ENCODE assay signal across 19 cellular contexts in the genomic region with DNA sequence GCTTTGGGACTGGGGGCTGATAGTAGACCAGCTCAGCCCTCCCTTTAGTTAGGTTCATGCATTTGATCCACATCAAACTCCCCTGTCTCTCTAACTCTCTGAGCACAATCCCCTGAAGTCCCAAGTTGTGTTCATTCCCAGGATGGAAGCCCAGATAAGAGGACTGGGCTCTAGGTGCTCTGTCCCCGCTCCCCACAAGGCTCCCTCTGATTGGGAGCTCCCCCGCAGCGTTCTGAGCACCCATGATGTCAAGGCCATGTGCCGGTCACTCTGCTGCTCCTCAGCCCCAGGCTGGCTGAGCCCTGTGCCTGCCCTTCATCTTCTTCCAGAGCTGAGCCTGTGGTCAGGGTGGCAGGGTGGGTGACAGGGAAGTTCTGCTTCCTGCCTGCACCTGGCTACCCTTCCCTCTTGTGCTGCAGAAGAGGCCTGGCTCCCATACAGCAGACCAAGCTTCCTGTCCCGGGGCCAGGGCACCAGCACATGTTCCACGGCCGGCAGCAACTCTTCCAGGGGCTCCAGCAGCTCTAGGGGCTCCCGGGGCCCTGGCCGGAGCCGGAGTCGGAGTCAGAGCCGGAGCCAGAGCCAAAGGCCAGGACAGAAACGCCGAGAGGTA. TPM values are rescaled to one million over a fixed set of nuclear protein-coding genes. Genes with fewer than 3 reads are reported as not detected.
DNase-seq lines count a peak whose midpoint lies in the region; ATAC-seq, FAIRE-seq and TF ChIP-seq lines count a peak whose summit lies in the region.
"Had no signal": no experiment of that assay in that cellular context is flagged by ENCODE, and none has a peak within 500 bp of the region (broad histone marks: within the 10 kb centered on the region; RNA-seq: fewer than 3 reads in every experiment).

No MANE protein-coding gene starts in this region.

- CTCF ChIA-PET in HepG2 (lab: Yijun Ruan, JAX; ENCODE audit: low intra/inter-chr PET ratio, low total read pairs): no interaction called here

- intact Hi-C loops in left ventricle myocardium inferior (cut with micrococcal nuclease): no loop called here
- intact Hi-C loops in heart right ventricle (cut with DNase I): loop anchor here in 3 of 10 donors (5.0 to 10.0 kb wide), 3 partner anchors 37 to 72 kb away; a partner anchor contains a TSS
- intact Hi-C loops in HepG2 (cut with micrococcal nuclease; ENCODE audit: unreplicated experiment): no loop called here
- intact Hi-C loops in upper lobe of right lung (cut with DNase I): no loop called here

- H2AFZ ChIP-seq in Loucy (ENCODE audit: low read length) (no peak overlapping the region), HepG2 (ENCODE audit: low read length) (no peak overlapping the region)

- no peak for ATAC-seq in heart right ventricle
- ATAC-seq in HepG2: no peak
- no peak for ATAC-seq in upper lobe of right lung
- ATAC-seq: A549 had no signal

- TF ChIP-seq CTCF in left ventricle myocardium inferior (IDR thresholded peaks at IDR 0.05; ENCODE audit: borderline replicate concordance): no peak
- TF ChIP-seq CTCF in heart right ventricle (IDR thresholded peaks at IDR 0.05): no peak
- TF ChIP-seq CTCF in Loucy (conservative IDR thresholded peaks at IDR 0.05; ENCODE audit: low read length): no peak
- no peak for TF ChIP-seq CTCF in HepG2 (CRISPR knock-in tag; IDR thresholded peaks at IDR 0.05)
- no peak for TF ChIP-seq CTCF in upper lobe of right lung (IDR thresholded peaks at IDR 0.05)

- POLR2A ChIA-PET in HepG2 (lab: Yijun Ruan, JAX): no interaction called here

- H3K79me2 ChIP-seq in Loucy (ENCODE audit: insufficient read depth, low read length) (no peaks in the 10 kb centered on the region), HepG2 (ENCODE audit: insufficient read depth, low read length) (no peaks in the 10 kb centered on the region)

- TF ChIP-seq POLR2A in HepG2 (IDR thresholded peaks at IDR 0.05; ENCODE audit: insufficient read depth in 1 of 2, low read depth in 2 of 2, low read length in 2 of 2): no peak

- H3K27ac ChIP-seq in left ventricle myocardium inferior (replicated peaks) (peak overlapping the region; percentile 33), heart right ventricle (peak overlapping the region in 4 of 10 donors; percentile 13 to 56 (median 16)), HepG2 (ENCODE audit: extremely low read length, insufficient read depth, low read length) (no peak overlapping the region), upper lobe of right lung (no peak overlapping the region)
- H3K27ac ChIP-seq: A549 had no signal

- H3K4me3 ChIP-seq in left ventricle myocardium inferior (no peak overlapping the region), heart right ventricle (no peak overlapping the region), Loucy (ENCODE audit: low read length, poor library complexity, severe bottlenecking) (no peak overlapping the region), HepG2 (replicated peaks in 1 of 3; ENCODE audit: insufficient read depth in 1 of 3, low read depth in 2 of 3, low read length in 3 of 3) (no peak overlapping the region), upper lobe of right lung (no peak overlapping the region)
- H3K4me3 ChIP-seq: A549, HAP-1 had no signal

- H3K27me3 ChIP-seq in left ventricle myocardium inferior (ENCODE audit: low read depth): peaks cover 42% of the 10 kb centered on the region
- H3K27me3 ChIP-seq in heart right ventricle: peaks cover 0 to 29% (median 9%) of the 10 kb centered on the region in 7 donors
- no peaks in the 10 kb centered on the region for H3K27me3 ChIP-seq in Loucy (ENCODE audit: insufficient read depth, low read length, poor library complexity, severe bottlenecking)
- peaks cover 0 to 35% of the 10 kb centered on the region in 2 experiments; a peak in 4 of 5 replicates for H3K27me3 ChIP-seq in HepG2 (ENCODE audit: control insufficient read depth in 1 of 2, insufficient read depth in 2 of 2, low read length in 2 of 2)
- H3K27me3 ChIP-seq in upper lobe of right lung: no peaks in the 10 kb centered on the region

- TF ChIP-seq EP300 in HepG2 (IDR thresholded peaks at IDR 0.05; ENCODE audit: low read depth in 2 of 2, low read length in 2 of 2) (no peak), HepG2 (CRISPR knock-in tag; IDR thresholded peaks at IDR 0.05; ENCODE audit: borderline replicate concordance) (no peak)

- TF ChIP-seq RAD21 in HepG2 (CRISPR knock-in tag; IDR thresholded peaks at IDR 0.05): no peak

- H3K9me3 ChIP-seq in left ventricle myocardium inferior (replicated peaks) (no peaks in the 10 kb centered on the region), heart right ventricle (no peaks in the 10 kb centered on the region), Loucy (ENCODE audit: insufficient read depth, low read depth, low read length) (no peaks in the 10 kb centered on the region), HepG2 (ENCODE audit: low read length) (no peaks in the 10 kb centered on the region), upper lobe of right lung (no peaks in the 10 kb centered on the region)
- H3K9me3 ChIP-seq: A549, HAP-1 had no signal

- no peak overlapping the region for H3K9ac ChIP-seq in Loucy (ENCODE audit: low read depth, low read length, poor library complexity, severe bottlenecking)
- H3K9ac ChIP-seq in HepG2 (ENCODE audit: insufficient read depth, low read depth, low read length): no peak overlapping the region

- no peaks in the 10 kb centered on the region for H3F3A ChIP-seq in Loucy (ENCODE audit: low read depth)

- H4K20me1 ChIP-seq in Loucy (ENCODE audit: insufficient read depth, low read length, poor library complexity, severe bottlenecking) (no peaks in the 10 kb centered on the region), HepG2 (ENCODE audit: insufficient read depth, low read length) (no peaks in the 10 kb centered on the region)

- BruUV-seq in HepG2 (replicated peaks; lab: Mats Ljungman, UMichigan): no TSS peak

- DNase-seq in left ventricle myocardium inferior (no peak), heart right ventricle (no peak), HepG2 (ENCODE audit: low spot score) (no peak), upper lobe of right lung (peak; percentile 61), NCI-H2081 (lab: John Stamatoyannopoulos, UW) (no peak), GM03348 (ENCODE audit: low spot score) (no peak)
- no peak for DNase-seq in activated CD4-positive, alpha-beta T cell treated with anti-CD3 and anti-CD28 coated beads for 4 hours
- DNase-seq: COR-L47, EL, KBM-7, NCI-H1417 treated with DMSO at 0.1 percent for 48 hours, NCI-H2029 treated with DMSO at 0.1 percent for 48 hours, NCI-H510A, NCI-H774 had no signal

- H3K36me3 ChIP-seq in left ventricle myocardium inferior (peaks cover 10% of the 10 kb centered on the region), heart right ventricle (peaks cover 0 to 16% (median 0%) of the 10 kb centered on the region in 9 donors), Loucy (ENCODE audit: insufficient read depth, low read length) (no peaks in the 10 kb centered on the region), HepG2 (replicated peaks in 1 of 2; ENCODE audit: control insufficient read depth in 1 of 2, insufficient read depth in 2 of 2, low read length in 2 of 2) (no peaks in the 10 kb centered on the region), upper lobe of right lung (no peaks in the 10 kb centered on the region)
- H3K36me3 ChIP-seq: HAP-1 had no signal

- in situ Hi-C loops in HepG2 (cut with HindIII; ENCODE audit: extremely low pct_ligation_motif_present, low pct_unique_long_range_greater_than_20kb): loop anchor here (5.0 kb wide), 1 partner anchor 72 kb away; a partner anchor contains a TSS

- H3K4me1 ChIP-seq in left ventricle myocardium inferior (peaks cover 75% of the 10 kb centered on the region), heart right ventricle (peaks cover 3 to 76% (median 29%) of the 10 kb centered on the region in 9 donors), Loucy (ENCODE audit: insufficient read depth, low read length, poor library complexity, severe bottlenecking) (peaks cover 15% of the 10 kb centered on the region), HepG2 (ENCODE audit: insufficient read depth, low read length) (peaks cover 83% of the 10 kb centered on the region), upper lobe of right lung (peaks cover 6% of the 10 kb centered on the region)

- H3K9me2 ChIP-seq in Loucy (replicated peaks; ENCODE audit: low read depth, low read length): no peaks in the 10 kb centered on the region

- 60 to 63% methylated on average over 14 of the region's 14 CpGs for WGBS in heart right ventricle, 2 donors
- 43% methylated on average over 13 of the region's 14 CpGs for WGBS in HepG2 (ENCODE audit: low lambda C conversion rate)

- FAIRE-seq in HepG2 (lab: Jason Lieb, UNC): no peak
- FAIRE-seq: A549, GM19239 had no signal

- H3K4me2 ChIP-seq in Loucy (ENCODE audit: low read depth, low read length, poor library complexity, severe bottlenecking) (peak overlapping the region; percentile 13), HepG2 (ENCODE audit: low read depth, low read length) (peak overlapping the region; percentile 5; the same call in 1 of the 2 replicates)
- H3K4me2 ChIP-seq: A549 had no signal

RNA-seq across cellular contexts. Expression of a gene that starts 14.9 kb away (rescaled TPM):
- total RNA-seq in left ventricle myocardium inferior (3.9 TPM), heart right ventricle (1 to 10 TPM; 1.5 to 7.8 (median 3.6) TPM), HepG2 (2016; rRNA removed; fragmentation: Illumina TruSeq; extraction: Trizol) (0.07 TPM in 1 of 2 replicates, not detected in the other), upper lobe of right lung (12.6 TPM)
- polyA plus RNA-seq in heart right ventricle (10 to 100 TPM in 1 of 2 donors, 1 to 10 TPM in 1; 4.9 to 19.8 TPM), HepG2 (2011; rRNA removed) (2.2 and 2.4 TPM in 2 replicates)
- not detected in 2 replicates for total RNA-seq in HepG2 (2016; cell fraction: cytosol; rRNA removed; fragmentation: Illumina TruSeq; extraction: Trizol; ENCODE audit: low read depth)
- 0.28 TPM in 1 of 2 replicates, not detected in the other for total RNA-seq in HepG2 (2016; cell fraction: insoluble cytoplasmic fraction; rRNA removed; fragmentation: Illumina TruSeq; extraction: Trizol)
- 0.24 and 0.25 TPM in 2 replicates for total RNA-seq in HepG2 (2016; cell fraction: membrane; rRNA removed; fragmentation: Illumina TruSeq; extraction: Trizol)
- total RNA-seq in HepG2 (2016; cell fraction: nucleus; rRNA removed; fragmentation: Illumina TruSeq; extraction: Trizol): 0.44 and 0.96 TPM in 2 replicates
- 0.49 and 2.1 TPM in 2 replicates for polyA plus RNA-seq in HepG2 (2011; cell fraction: cytosol; rRNA removed)
- 10.4 and 24.0 TPM in 2 replicates for polyA plus RNA-seq in HepG2 (2011; cell fraction: nucleus; rRNA removed)
- 2.3 and 3.0 TPM in 2 replicates for polyA plus RNA-seq in HepG2 (2012)
- polyA plus RNA-seq in HepG2 (2016; cell fraction: cytosol; fragmentation: Illumina TruSeq; extraction: Trizol; ENCODE audit: low read depth): 0.10 and 0.23 TPM in 2 replicates
- polyA plus RNA-seq in HepG2 (2016; cell fraction: insoluble cytoplasmic fraction; fragmentation: Illumina TruSeq; extraction: Trizol; ENCODE audit: low read depth): 0.28 TPM in 1 of 2 replicates, not detected in the other
- polyA plus RNA-seq in HepG2 (2016; cell fraction: membrane; fragmentation: Illumina TruSeq; extraction: Trizol; ENCODE audit: low read depth): 0.50 TPM in 1 of 2 replicates, not detected in the other
- 0.48 and 0.88 TPM in 2 replicates for polyA plus RNA-seq in HepG2 (2016; cell fraction: nucleus; fragmentation: Illumina TruSeq; extraction: Trizol; ENCODE audit: insufficient read depth, low read depth)
- polyA minus RNA-seq in HepG2 (2011; rRNA and poly(A)+ RNA removed; ENCODE audit: low replicate concordance): 1.2 TPM in 1 of 2 replicates, not detected in the other
- not detected in 2 replicates for polyA minus RNA-seq in HepG2 (2011; cell fraction: cytosol; rRNA and poly(A)+ RNA removed)
- 1.2 and 1.7 TPM in 2 replicates for polyA minus RNA-seq in HepG2 (2011; cell fraction: nucleus; rRNA and poly(A)+ RNA removed)

RNA-seq across cellular contexts. Expression of a gene that starts 17.6 kb away (rescaled TPM):
- total RNA-seq in left ventricle myocardium inferior: 20.7 TPM
- 10 to 100 TPM; 14.2 to 42.6 (median 22.0) TPM for total RNA-seq in heart right ventricle
- polyA plus RNA-seq in heart right ventricle: 10 to 100 TPM; 17.9 to 39.1 TPM
- total RNA-seq in HepG2 (2016; rRNA removed; fragmentation: Illumina TruSeq; extraction: Trizol): 0.07 TPM in 1 of 2 replicates, not detected in the other
- not detected in 2 replicates for total RNA-seq in HepG2 (2016; cell fraction: cytosol; rRNA removed; fragmentation: Illumina TruSeq; extraction: Trizol; ENCODE audit: low read depth)
- not detected in 2 replicates for total RNA-seq in HepG2 (2016; cell fraction: insoluble cytoplasmic fraction; rRNA removed; fragmentation: Illumina TruSeq; extraction: Trizol)
- not detected in 2 replicates for total RNA-seq in HepG2 (2016; cell fraction: membrane; rRNA removed; fragmentation: Illumina TruSeq; extraction: Trizol)
- not detected in 2 replicates for total RNA-seq in HepG2 (2016; cell fraction: nucleus; rRNA removed; fragmentation: Illumina TruSeq; extraction: Trizol)
- polyA plus RNA-seq in HepG2 (2011; rRNA removed): 0.47 and 1.1 TPM in 2 replicates
- 0.21 and 0.60 TPM in 2 replicates for polyA plus RNA-seq in HepG2 (2011; cell fraction: cytosol; rRNA removed)
- polyA plus RNA-seq in HepG2 (2011; cell fraction: nucleus; rRNA removed): 4.1 and 9.2 TPM in 2 replicates
- 2.2 and 2.4 TPM in 2 replicates for polyA plus RNA-seq in HepG2 (2012)
- not detected in 2 replicates for polyA plus RNA-seq in HepG2 (2016; cell fraction: cytosol; fragmentation: Illumina TruSeq; extraction: Trizol; ENCODE audit: low read depth)
- not detected in 2 replicates for polyA plus RNA-seq in HepG2 (2016; cell fraction: insoluble cytoplasmic fraction; fragmentation: Illumina TruSeq; extraction: Trizol; ENCODE audit: low read depth)
- polyA plus RNA-seq in HepG2 (2016; cell fraction: membrane; fragmentation: Illumina TruSeq; extraction: Trizol; ENCODE audit: low read depth): not detected in 2 replicates
- 0.51 and 0.55 TPM in 2 replicates for polyA plus RNA-seq in HepG2 (2016; cell fraction: nucleus; fragmentation: Illumina TruSeq; extraction: Trizol; ENCODE audit: insufficient read depth, low read depth)
- polyA minus RNA-seq in HepG2 (2011; rRNA and poly(A)+ RNA removed; ENCODE audit: low replicate concordance): 6.3 TPM in 1 of 2 replicates, not detected in the other
- polyA minus RNA-seq in HepG2 (2011; cell fraction: cytosol; rRNA and poly(A)+ RNA removed): 2.1 and 2.7 TPM in 2 replicates
- 3.7 and 7.2 TPM in 2 replicates for polyA minus RNA-seq in HepG2 (2011; cell fraction: nucleus; rRNA and poly(A)+ RNA removed)
- total RNA-seq in upper lobe of right lung: 75.0 TPM
- polyA plus RNA-seq: A549 had no signal

RNA-seq across cellular contexts. Expression of a gene that starts 38.9 kb away (rescaled TPM):
- total RNA-seq in left ventricle myocardium inferior (not detected), heart right ventricle (not detected), HepG2 (2016; rRNA removed; fragmentation: Illumina TruSeq; extraction: Trizol) (not detected in 2 replicates), upper lobe of right lung (not detected)
- polyA plus RNA-seq in heart right ventricle (under 1 TPM in 1 of 2 donors, not detected in 1; 0.03 TPM), HepG2 (2011; rRNA removed) (not detected in 2 replicates)
- not detected in 2 replicates for total RNA-seq in HepG2 (2016; cell fraction: cytosol; rRNA removed; fragmentation: Illumina TruSeq; extraction: Trizol; ENCODE audit: low read depth)
- not detected in 2 replicates for total RNA-seq in HepG2 (2016; cell fraction: insoluble cytoplasmic fraction; rRNA removed; fragmentation: Illumina TruSeq; extraction: Trizol)
- not detected in 2 replicates for total RNA-seq in HepG2 (2016; cell fraction: membrane; rRNA removed; fragmentation: Illumina TruSeq; extraction: Trizol)
- not detected in 2 replicates for total RNA-seq in HepG2 (2016; cell fraction: nucleus; rRNA removed; fragmentation: Illumina TruSeq; extraction: Trizol)
- not detected in 2 replicates for polyA plus RNA-seq in HepG2 (2011; cell fraction: cytosol; rRNA removed)
- polyA plus RNA-seq in HepG2 (2011; cell fraction: nucleus; rRNA removed): not detected in 2 replicates
- polyA plus RNA-seq in HepG2 (2012): 34.1 and 38.2 TPM in 2 replicates
- polyA plus RNA-seq in HepG2 (2016; cell fraction: cytosol; fragmentation: Illumina TruSeq; extraction: Trizol; ENCODE audit: low read depth): not detected in 2 replicates
- not detected in 2 replicates for polyA plus RNA-seq in HepG2 (2016; cell fraction: insoluble cytoplasmic fraction; fragmentation: Illumina TruSeq; extraction: Trizol; ENCODE audit: low read depth)
- not detected in 2 replicates for polyA plus RNA-seq in HepG2 (2016; cell fraction: membrane; fragmentation: Illumina TruSeq; extraction: Trizol; ENCODE audit: low read depth)
- not detected in 2 replicates for polyA plus RNA-seq in HepG2 (2016; cell fraction: nucleus; fragmentation: Illumina TruSeq; extraction: Trizol; ENCODE audit: insufficient read depth, low read depth)
- not detected in 2 replicates for polyA minus RNA-seq in HepG2 (2011; rRNA and poly(A)+ RNA removed; ENCODE audit: low replicate concordance)
- 0.70 TPM in 1 of 2 replicates, not detected in the other for polyA minus RNA-seq in HepG2 (2011; cell fraction: cytosol; rRNA and poly(A)+ RNA removed)
- polyA minus RNA-seq in HepG2 (2011; cell fraction: nucleus; rRNA and poly(A)+ RNA removed): 0.26 TPM in 1 of 2 replicates, not detected in the other
- polyA plus RNA-seq: A549, CD14-positive monocyte had no signal

RNA-seq across cellular contexts. Expression of a gene that starts 55.7 kb away (rescaled TPM):
- total RNA-seq in left ventricle myocardium inferior (not detected), heart right ventricle (1 to 10 TPM in 1 of 10 donors, under 1 TPM in 7, not detected in 2; 0.12 to 1.3 (median 0.35) TPM), HepG2 (2016; rRNA removed; fragmentation: Illumina TruSeq; extraction: Trizol) (58.5 and 66.9 TPM in 2 replicates), upper lobe of right lung (0.14 TPM)
- polyA plus RNA-seq in heart right ventricle (under 1 TPM; 0.22 to 0.52 TPM), HepG2 (2011; rRNA removed) (74.8 and 121 TPM in 2 replicates)
- total RNA-seq in HepG2 (2016; cell fraction: cytosol; rRNA removed; fragmentation: Illumina TruSeq; extraction: Trizol; ENCODE audit: low read depth): 17.6 and 18.7 TPM in 2 replicates
- total RNA-seq in HepG2 (2016; cell fraction: insoluble cytoplasmic fraction; rRNA removed; fragmentation: Illumina TruSeq; extraction: Trizol): 53.8 and 67.4 TPM in 2 replicates
- total RNA-seq in HepG2 (2016; cell fraction: membrane; rRNA removed; fragmentation: Illumina TruSeq; extraction: Trizol): 53.8 and 64.2 TPM in 2 replicates
- total RNA-seq in HepG2 (2016; cell fraction: nucleus; rRNA removed; fragmentation: Illumina TruSeq; extraction: Trizol): 81.5 and 83.9 TPM in 2 replicates
- polyA plus RNA-seq in HepG2 (2011; cell fraction: cytosol; rRNA removed): 47.5 and 102 TPM in 2 replicates
- 131 and 258 TPM in 2 replicates for polyA plus RNA-seq in HepG2 (2011; cell fraction: nucleus; rRNA removed)
- 59.1 and 64.3 TPM in 2 replicates for polyA plus RNA-seq in HepG2 (2012)
- 10.5 and 13.0 TPM in 2 replicates for polyA plus RNA-seq in HepG2 (2016; cell fraction: cytosol; fragmentation: Illumina TruSeq; extraction: Trizol; ENCODE audit: low read depth)
- 31.3 and 35.9 TPM in 2 replicates for polyA plus RNA-seq in HepG2 (2016; cell fraction: insoluble cytoplasmic fraction; fragmentation: Illumina TruSeq; extraction: Trizol; ENCODE audit: low read depth)
- 36.7 and 41.7 TPM in 2 replicates for polyA plus RNA-seq in HepG2 (2016; cell fraction: membrane; fragmentation: Illumina TruSeq; extraction: Trizol; ENCODE audit: low read depth)
- polyA plus RNA-seq in HepG2 (2016; cell fraction: nucleus; fragmentation: Illumina TruSeq; extraction: Trizol; ENCODE audit: insufficient read depth, low read depth): 102 and 105 TPM in 2 replicates
- 0.19 and 706 TPM in 2 replicates for polyA minus RNA-seq in HepG2 (2011; rRNA and poly(A)+ RNA removed; ENCODE audit: low replicate concordance)
- 95.5 and 142 TPM in 2 replicates for polyA minus RNA-seq in HepG2 (2011; cell fraction: cytosol; rRNA and poly(A)+ RNA removed)
- 137 and 199 TPM in 2 replicates for polyA minus RNA-seq in HepG2 (2011; cell fraction: nucleus; rRNA and poly(A)+ RNA removed)
- polyA plus RNA-seq: A549, CD14-positive monocyte had no signal

Comparison
In these comparisons a context has a peak if more than half of its experiments do, and no peak if none do; other contexts are left out.
1. RNA of a gene that starts 17.6 kb away (total RNA-seq): 75.0 TPM in upper lobe of right lung (single experiment), 14.2 to 42.6 TPM in heart right ventricle and 20.7 TPM in left ventricle myocardium inferior (single experiment); 0.07 TPM in HepG2; every median in the first group is over 10 times any median in the second.